Comparison of ENCODE assay signal across 26 cellular contexts in the genomic region with DNA sequence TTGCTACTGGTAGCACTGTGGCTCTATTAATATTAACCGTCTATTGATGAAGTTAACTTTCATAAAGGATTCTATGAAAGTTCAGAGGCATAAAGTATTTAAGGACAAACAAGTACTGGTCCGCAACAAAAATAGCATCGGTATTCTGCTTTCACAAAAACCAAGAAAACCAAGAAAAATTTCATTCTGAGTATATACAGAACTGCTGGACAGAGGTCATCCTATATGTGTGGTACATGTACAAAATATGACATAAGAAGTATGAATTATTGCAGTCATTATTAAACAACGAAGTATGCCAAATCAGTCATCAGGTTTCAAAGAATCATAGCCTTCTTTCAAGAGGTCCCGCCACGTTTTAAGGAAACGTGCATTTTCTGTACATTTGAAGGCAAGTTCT. TPM values are rescaled to one million over a fixed set of nuclear protein-coding genes. Genes with fewer than 3 reads are reported as not detected.
DNase-seq lines count a peak whose midpoint lies in the region; ATAC-seq and TF ChIP-seq lines count a peak whose summit lies in the region.
"Had no signal": no experiment of that assay in that cellular context is flagged by ENCODE, and none has a peak within 500 bp of the region (broad histone marks: within the 10 kb centered on the region; RNA-seq: fewer than 3 reads in every experiment).

No MANE protein-coding gene starts in this region.

- H3K36me3 Mint-ChIP-seq in HFFc6 (ENCODE audit: low read depth) = peaks cover 17% of the 10 kb centered on the region
- peaks cover 34% of the 10 kb centered on the region for H3K36me3 Mint-ChIP-seq in activated T-helper 17 cell treated with anti-CD3 and anti-CD28 coated beads, Interleukin-2, amount 50 U/mL, for 72 hours (ENCODE audit: low read depth)
- H3K36me3 Mint-ChIP-seq: naive B cell had no signal

- H3K9ac ChIP-seq in neural cell (ENCODE audit: low read length) = no peak overlapping the region

- H3K36me3 ChIP-seq in neural cell (ENCODE audit: insufficient read depth, low read length) = no peaks in the 10 kb centered on the region
- H3K36me3 ChIP-seq: upper lobe of left lung had no signal

- peaks cover 5% of the 10 kb centered on the region; the same call in 1 of the 2 replicates for H3K27me3 Mint-ChIP-seq in HFFc6 (ENCODE audit: insufficient read depth)
- H3K27me3 Mint-ChIP-seq in activated T-helper 17 cell treated with anti-CD3 and anti-CD28 coated beads, Interleukin-2, amount 50 U/mL, for 72 hours = no peaks in the 10 kb centered on the region
- H3K27me3 Mint-ChIP-seq: naive B cell had no signal

- DNase-seq in GM12865 (ENCODE audit: low read depth) = peak; percentile 52
- no peak for DNase-seq in HFFc6
- DNase-seq in activated effector memory CD4-positive, alpha-beta T cell treated with Interleukin-2 at 50 U/mL for 16 hours = no peak
- DNase-seq in T1000 (lab: John Stamatoyannopoulos, UW) = no peak
- DNase-seq: activated CD4-positive, alpha-beta T cell treated with anti-CD3 and anti-CD28 coated beads, Interleukin-2, amount 10 ng/mL, durations not matched to agents 24 days and 14 days; activated CD8-positive, alpha-beta memory T cell treated with anti-CD3 and anti-CD28 coated beads for 24 hours; anterior cingulate cortex; DMS79; GDM1; H9; midbrain; naive B cell; NCI-H146; NCI-H446; NCI-H774; SHP77 treated with DMSO at 0.1 percent for 48 hours; stimulated activated CD4-positive, alpha-beta T cell treated with anti-CD3 and anti-CD28 coated beads, Interleukin-15, amount 100 ng/mL, for 24 hours; stimulated activated CD4-positive, alpha-beta T cell treated with anti-CD3 and anti-CD28 coated beads, Interleukin-4, amount 100 ng/mL, for 4 hours; substantia nigra; T-helper 9 cell; upper lobe of left lung had no signal

- H3K9me3 Mint-ChIP-seq in HFFc6 = no peaks in the 10 kb centered on the region
- no peaks in the 10 kb centered on the region for H3K9me3 Mint-ChIP-seq in activated T-helper 17 cell treated with anti-CD3 and anti-CD28 coated beads, Interleukin-2, amount 50 U/mL, for 72 hours
- H3K9me3 Mint-ChIP-seq: activated CD4-positive, alpha-beta T cell treated with anti-CD3 and anti-CD28 coated beads, Interleukin-2, amount 10 ng/mL, durations not matched to agents 24 days and 14 days; activated naive CD4-positive, alpha-beta T cell treated with anti-CD3 and anti-CD28 coated beads, Interleukin-2, amount 50 U/mL, for 72 hours; naive B cell had no signal

- peak overlapping the region; percentile 11 for H3K4me3 ChIP-seq in GM12865 (ENCODE audit: low read depth, low read length)
- H3K4me3 ChIP-seq in neural cell (ENCODE audit: low read length) = peak overlapping the region; percentile 20
- H3K4me3 ChIP-seq: upper lobe of left lung had no signal

- no peak for ATAC-seq in activated T-helper 17 cell treated with anti-CD3 and anti-CD28 coated beads, Interleukin-2, amount 50 U/mL, for 72 hours (replicated peaks)
- no peak for ATAC-seq in GM18498 (IDR thresholded peaks at IDR 0.05; ENCODE audit: unreplicated experiment)
- ATAC-seq: activated naive CD4-positive, alpha-beta T cell treated with anti-CD3 and anti-CD28 coated beads, Interleukin-2, amount 50 U/mL, for 72 hours had no signal

- H3K9me2 ChIP-seq in neural cell (ENCODE audit: insufficient read depth, low read length) = no peaks in the 10 kb centered on the region

- peaks cover 43% of the 10 kb centered on the region for H3K79me2 ChIP-seq in neural cell (replicated peaks; ENCODE audit: insufficient read depth, low read length)

- H3F3A ChIP-seq in neural cell (ENCODE audit: insufficient read depth, low read length, poor library complexity, severe bottlenecking) = no peaks in the 10 kb centered on the region

- no peaks in the 10 kb centered on the region for H3K9me3 ChIP-seq in neural cell (ENCODE audit: low read length)
- H3K9me3 ChIP-seq: upper lobe of left lung had no signal

- TF ChIP-seq CTCF in GM12865 (IDR thresholded peaks at IDR 0.05; ENCODE audit: insufficient read depth, low read depth, low read length, missing control alignments) = no peak
- no peak for TF ChIP-seq CTCF in HFFc6 (IDR thresholded peaks at IDR 0.05)
- TF ChIP-seq CTCF in neural cell (IDR thresholded peaks at IDR 0.05; ENCODE audit: poor library complexity, severe bottlenecking) = no peak

- peak overlapping the region; percentile 11; the same call in 1 of the 2 replicates for H3K27ac Mint-ChIP-seq in HFFc6
- H3K27ac Mint-ChIP-seq in activated T-helper 17 cell treated with anti-CD3 and anti-CD28 coated beads, Interleukin-2, amount 50 U/mL, for 72 hours = no peak overlapping the region
- H3K27ac Mint-ChIP-seq: activated CD4-positive, alpha-beta T cell treated with anti-CD3 and anti-CD28 coated beads, Interleukin-2, amount 10 ng/mL, durations not matched to agents 24 days and 14 days; activated naive CD4-positive, alpha-beta T cell treated with anti-CD3 and anti-CD28 coated beads, Interleukin-2, amount 50 U/mL, for 72 hours; H9; naive B cell had no signal

- no peak overlapping the region for H3K4me3 Mint-ChIP-seq in HFFc6
- H3K4me3 Mint-ChIP-seq in activated T-helper 17 cell treated with anti-CD3 and anti-CD28 coated beads, Interleukin-2, amount 50 U/mL, for 72 hours = peak overlapping the region; percentile 25

- no peak for TF ChIP-seq RAD21 in neural cell (conservative IDR thresholded peaks at IDR 0.05)

- H4K20me1 ChIP-seq in neural cell (ENCODE audit: insufficient read depth) = no peaks in the 10 kb centered on the region

- H3K4me2 ChIP-seq in neural cell (ENCODE audit: low read length) = no peak overlapping the region

- no peak overlapping the region for H3K27ac ChIP-seq in neural cell (ENCODE audit: low read length)
- H3K27ac ChIP-seq: C4-2B, upper lobe of left lung had no signal

- H2AFZ ChIP-seq in neural cell (ENCODE audit: low read depth, low read length) = no peak overlapping the region

- no peaks in the 10 kb centered on the region for H3K27me3 ChIP-seq in neural cell (ENCODE audit: insufficient read depth, low read depth, low read length)
- H3K27me3 ChIP-seq: upper lobe of left lung had no signal

- no peak for TF ChIP-seq EP300 in neural cell (conservative IDR thresholded peaks at IDR 0.05; ENCODE audit: poor library complexity, severe bottlenecking)

- peaks cover 22% of the 10 kb centered on the region for H3K4me1 Mint-ChIP-seq in HFFc6 (ENCODE audit: low read depth)
- peaks cover 8% of the 10 kb centered on the region for H3K4me1 Mint-ChIP-seq in activated T-helper 17 cell treated with anti-CD3 and anti-CD28 coated beads, Interleukin-2, amount 50 U/mL, for 72 hours

TF ChIP-seq in neural cell, 6 proteins besides CTCF, POLR2A, EP300 and RAD21:
- TF ChIP-seq SMC3 (conservative IDR thresholded peaks at IDR 0.05; ENCODE audit: poor library complexity) (no peak), TAF1 (IDR thresholded peaks at IDR 0.05; ENCODE audit: low read depth) (no peak), MXI1 (conservative IDR thresholded peaks at IDR 0.05; ENCODE audit: poor library complexity, severe bottlenecking) (no peak), EZH2 (IDR thresholded peaks at IDR 0.05; ENCODE audit: borderline replicate concordance, insufficient read depth, low read length, poor library complexity, severe bottlenecking) (no peak), POLR2AphosphoS5 (IDR thresholded peaks at IDR 0.05) (no peak)
- TF ChIP-seq, protein P1, sequence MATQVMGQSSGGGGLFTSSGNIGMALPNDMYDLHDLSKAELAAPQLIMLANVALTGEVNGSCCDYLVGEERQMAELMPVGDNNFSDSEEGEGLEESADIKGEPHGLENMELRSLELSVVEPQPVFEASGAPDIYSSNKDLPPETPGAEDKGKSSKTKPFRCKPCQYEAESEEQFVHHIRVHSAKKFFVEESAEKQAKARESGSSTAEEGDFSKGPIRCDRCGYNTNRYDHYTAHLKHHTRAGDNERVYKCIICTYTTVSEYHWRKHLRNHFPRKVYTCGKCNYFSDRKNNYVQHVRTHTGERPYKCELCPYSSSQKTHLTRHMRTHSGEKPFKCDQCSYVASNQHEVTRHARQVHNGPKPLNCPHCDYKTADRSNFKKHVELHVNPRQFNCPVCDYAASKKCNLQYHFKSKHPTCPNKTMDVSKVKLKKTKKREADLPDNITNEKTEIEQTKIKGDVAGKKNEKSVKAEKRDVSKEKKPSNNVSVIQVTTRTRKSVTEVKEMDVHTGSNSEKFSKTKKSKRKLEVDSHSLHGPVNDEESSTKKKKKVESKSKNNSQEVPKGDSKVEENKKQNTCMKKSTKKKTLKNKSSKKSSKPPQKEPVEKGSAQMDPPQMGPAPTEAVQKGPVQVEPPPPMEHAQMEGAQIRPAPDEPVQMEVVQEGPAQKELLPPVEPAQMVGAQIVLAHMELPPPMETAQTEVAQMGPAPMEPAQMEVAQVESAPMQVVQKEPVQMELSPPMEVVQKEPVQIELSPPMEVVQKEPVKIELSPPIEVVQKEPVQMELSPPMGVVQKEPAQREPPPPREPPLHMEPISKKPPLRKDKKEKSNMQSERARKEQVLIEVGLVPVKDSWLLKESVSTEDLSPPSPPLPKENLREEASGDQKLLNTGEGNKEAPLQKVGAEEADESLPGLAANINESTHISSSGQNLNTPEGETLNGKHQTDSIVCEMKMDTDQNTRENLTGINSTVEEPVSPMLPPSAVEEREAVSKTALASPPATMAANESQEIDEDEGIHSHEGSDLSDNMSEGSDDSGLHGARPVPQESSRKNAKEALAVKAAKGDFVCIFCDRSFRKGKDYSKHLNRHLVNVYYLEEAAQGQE (IDR thresholded peaks at IDR 0.05; ENCODE audit: borderline replicate concordance) = no peak
TF ChIP-seq in neural cell: peak in this region for 0.

RNA-seq across cellular contexts. Expression of a gene that starts 2.4 kb away (rescaled TPM):
- 10 to 100 TPM in 5 of 6 experiments, 1 to 10 TPM in 1; 8.0 to 13.8 (median 11.8) TPM for total RNA-seq in HFFc6 (2021; fragmentation: NEBNext Ultra II Directional; extraction: Animal tissue kit (Norgen Biotek cat#: 25700))
- total RNA-seq in activated T-helper 17 cell treated with anti-CD3 and anti-CD28 coated beads, Interleukin-2, amount 50 U/mL, for 72 hours = 10 to 100 TPM; 19.6 to 22.2 TPM
- 13.5 and 22.9 TPM in 2 replicates for polyA plus RNA-seq in neural cell
- 29.9 and 30.8 TPM in 2 replicates for polyA minus RNA-seq in neural cell

RNA-seq across cellular contexts. Expression of a gene that starts 2.8 kb away (rescaled TPM):
- 10 to 100 TPM; 18.3 to 23.3 (median 21.8) TPM for total RNA-seq in HFFc6 (2021; fragmentation: NEBNext Ultra II Directional; extraction: Animal tissue kit (Norgen Biotek cat#: 25700))
- total RNA-seq in activated T-helper 17 cell treated with anti-CD3 and anti-CD28 coated beads, Interleukin-2, amount 50 U/mL, for 72 hours = 10 to 100 TPM; 40.8 to 47.8 TPM
- 24.9 and 45.1 TPM in 2 replicates for polyA plus RNA-seq in neural cell
- 29.2 and 30.2 TPM in 2 replicates for polyA minus RNA-seq in neural cell

RNA-seq across cellular contexts. Expression of a gene that starts 53.9 kb away (rescaled TPM):
- 10 to 100 TPM; 23.2 to 30.2 (median 23.9) TPM for total RNA-seq in HFFc6 (2021; fragmentation: NEBNext Ultra II Directional; extraction: Animal tissue kit (Norgen Biotek cat#: 25700))
- 100 to 1,000 TPM in 1 of 2 donors, 10 to 100 TPM in 1; 54.6 to 151 TPM for total RNA-seq in activated T-helper 17 cell treated with anti-CD3 and anti-CD28 coated beads, Interleukin-2, amount 50 U/mL, for 72 hours
- polyA plus RNA-seq in neural cell = 45.7 and 65.2 TPM in 2 replicates
- polyA minus RNA-seq in neural cell = 22.9 and 27.6 TPM in 2 replicates
